Comparison of ENCODE assay signal across 22 cellular contexts in the genomic region with DNA sequence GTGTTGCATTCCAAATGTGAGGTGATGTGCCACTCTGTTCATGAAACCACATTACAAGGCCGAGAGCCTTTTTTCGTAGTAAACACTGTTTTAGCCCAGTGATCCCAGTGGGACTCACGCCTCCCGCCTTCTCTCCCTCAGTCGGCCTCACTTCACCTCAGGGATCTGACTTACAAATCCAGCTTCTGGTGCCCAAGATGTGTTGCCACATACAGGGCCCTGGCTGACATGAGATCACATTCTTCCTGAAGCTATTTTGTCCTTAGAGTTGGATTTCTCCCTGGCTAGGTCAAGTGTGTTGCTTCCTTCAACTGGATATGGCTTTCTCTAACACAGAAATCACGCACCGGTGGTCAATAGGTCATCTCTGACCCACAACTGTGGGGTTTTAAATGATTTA.
"Had no signal": no experiment of that assay in that cellular context is flagged by ENCODE, and none has a peak within 500 bp of the region (broad histone marks: within the 10 kb centered on the region; RNA-seq: fewer than 3 reads in every experiment).

No MANE protein-coding gene starts in this region.

- H3K4me2 ChIP-seq: neural progenitor cell had no signal

- H3K4me3 ChIP-seq: neural progenitor cell, pancreas, prostate gland, right lobe of liver, sigmoid colon, stomach, thoracic aorta, thyroid gland, tibial nerve, upper lobe of left lung, vagina had no signal

- ATAC-seq: natural killer cell; pancreas; right cardiac atrium; right lobe of liver; stimulated activated effector memory CD8-positive, alpha-beta T cell treated with anti-CD3 and anti-CD28 coated beads, Interleukin-12 subunit alpha, Interleukin-12 subunit beta, amount 100 ng/mL, for 72 hours; stimulated activated naive B cell treated with anti-CD40 and anti-IgM and Interleukin-4, amounts not matched to agents 10 μg/mL and 1 μg/mL and 100 μg/mL, for 72 hours had no signal

- H3K27me3 ChIP-seq: neural progenitor cell, pancreas, right lobe of liver, sigmoid colon, stomach, thyroid gland, tibial nerve, upper lobe of left lung, vagina had no signal

- H3K27ac ChIP-seq: neural progenitor cell, pancreas, prostate gland, right lobe of liver, sigmoid colon, stomach, thoracic aorta, thyroid gland, tibial nerve, upper lobe of left lung, vagina had no signal

- H2AFZ ChIP-seq: neural progenitor cell had no signal

- H3K4me1 ChIP-seq: neural progenitor cell, pancreas, prostate gland, right lobe of liver, sigmoid colon, stomach, thyroid gland, tibial nerve, upper lobe of left lung, vagina had no signal

- DNase-seq: natural killer cell; pancreas; right cardiac atrium; right lobe of liver; sigmoid colon; small intestine; stimulated activated CD4-positive, alpha-beta T cell treated with anti-CD3 and anti-CD28 coated beads, Interleukin-15, amount 100 ng/mL, for 24 hours; stimulated activated CD4-positive, alpha-beta T cell treated with anti-CD3 and anti-CD28 coated beads, Interleukin-2, amount 100 ng/mL, for 24 hours; stimulated activated CD4-positive, alpha-beta T cell treated with anti-CD3 and anti-CD28 coated beads, Interleukin-2, amount 100 ng/mL, for 48 hours; stimulated activated CD4-positive, alpha-beta T cell treated with anti-CD3 and anti-CD28 coated beads, Interleukin-4, amount 100 ng/mL, for 24 hours; stimulated activated naive B cell treated with anti-CD40 and anti-IgM and Interleukin-4, amounts not matched to agents 10 μg/mL and 1 μg/mL and 100 μg/mL, for 72 hours; stimulated activated naive CD4-positive, alpha-beta T cell treated with Interleukin-2 at 50 U/mL for 16 hours; stomach; thyroid gland; trophoblast cell; upper lobe of left lung had no signal

- H3K9me3 ChIP-seq: pancreas, prostate gland, right lobe of liver, sigmoid colon, stomach, thoracic aorta, thyroid gland, tibial nerve, upper lobe of left lung, vagina had no signal

- H3K36me3 ChIP-seq: neural progenitor cell, pancreas, prostate gland, right lobe of liver, sigmoid colon, stomach, thoracic aorta, thyroid gland, tibial nerve, upper lobe of left lung, vagina had no signal

- H3K9ac ChIP-seq: neural progenitor cell had no signal
